ENCODE assay signal across 8 cellular contexts in the genomic region with DNA sequence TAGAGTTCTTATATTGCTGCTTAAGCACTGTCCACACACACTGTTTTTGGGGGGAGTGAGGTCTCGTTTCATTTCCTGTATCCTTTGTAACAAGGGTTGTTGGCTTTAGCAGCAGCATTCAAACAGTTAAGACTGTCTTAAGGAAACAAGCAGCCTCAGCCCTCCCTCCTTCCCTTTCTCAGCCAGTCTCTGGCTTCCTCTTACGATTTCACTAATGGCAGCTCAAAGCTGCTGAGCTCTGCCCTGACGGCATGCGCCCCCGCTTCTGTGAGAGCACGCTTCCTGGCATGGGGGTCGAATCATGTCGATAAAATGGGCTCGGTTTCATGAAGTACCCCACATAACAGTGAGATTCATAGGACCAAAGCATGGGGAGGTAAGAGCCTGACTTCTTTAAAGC.
DNase-seq lines count a peak whose midpoint lies in the region; ATAC-seq and TF ChIP-seq lines count a peak whose summit lies in the region.

No MANE protein-coding gene starts in this region.

- ATAC-seq in GM18909 (IDR thresholded peaks at IDR 0.05; ENCODE audit: poor library complexity, unreplicated experiment) = peak; percentile 42
- ATAC-seq in HG03342 (IDR thresholded peaks at IDR 0.05; ENCODE audit: unreplicated experiment) = peak; percentile 37
- peak; percentile 78 for ATAC-seq in mucosa of descending colon

- TF ChIP-seq CTCF in mucosa of descending colon (IDR thresholded peaks at IDR 0.05) = no peak

- intact Hi-C loops in mucosa of descending colon (cut with DNase I, micrococcal nuclease) = no loop called here
- intact Hi-C loops in posterior vena cava (cut with DNase I) = no loop called here

- DNase-seq in activated CD4-positive, alpha-beta T cell treated with anti-CD3 and anti-CD28 coated beads for 48 hours = peak; percentile 68
- DNase-seq in effector CD4-positive, alpha-beta T cell = peak; percentile 58
- DNase-seq in mucosa of descending colon (peak; percentile 44 to 67 (median 60)), stromal cell of bone marrow (ENCODE audit: low read depth) (peak; percentile 42), DMS153 (lab: John Stamatoyannopoulos, UW) (no peak), posterior vena cava (ENCODE audit: low spot score) (no peak)

- H3K4me3 ChIP-seq in mucosa of descending colon = no peak overlapping the region

- H3K36me3 ChIP-seq in mucosa of descending colon (ENCODE audit: low read depth) = no peaks in the 10 kb centered on the region

- peaks cover 10% of the 10 kb centered on the region for H3K4me1 ChIP-seq in mucosa of descending colon (ENCODE audit: low read depth)

- H3K9me3 ChIP-seq in mucosa of descending colon = no peaks in the 10 kb centered on the region

Comparison
In these comparisons a context has a peak if more than half of its experiments do, and no peak if none do; other contexts are left out.
1. DNase-seq: peak in activated CD4-positive, alpha-beta T cell treated with anti-CD3 and anti-CD28 coated beads for 48 hours (single experiment), effector CD4-positive, alpha-beta T cell (single experiment), mucosa of descending colon (3 of 3) and stromal cell of bone marrow (single experiment); none in DMS153 (single experiment) and posterior vena cava (single experiment).
2. Peak in every context shown above with its lines, with median percentiles within 50 percentile points of each other: ATAC-seq.